ENCODE assay signal across 8 cellular contexts in genomic region chr2:70029814-70030409, GRCh38. TPM values are rescaled to one million over a fixed set of nuclear protein-coding genes. Genes with fewer than 3 reads are reported as not detected.
DNase-seq lines count a peak whose midpoint lies in the region; ATAC-seq and TF ChIP-seq lines count a peak whose summit lies in the region.

No MANE protein-coding gene starts in this region.

- DNase-seq in GM23338 (ENCODE audit: low spot score) (peak; percentile 80), amniotic epithelial cell (ENCODE audit: low read depth) (peak; percentile 52), hypothalamus (lab: John Stamatoyannopoulos, UW) (peak in 31 of 51 donors; percentile 6 to 58 (median 23)), sciatic nerve (ENCODE audit: low spot score) (peak; percentile 86)
- DNase-seq in stimulated activated CD4-positive, alpha-beta T cell treated with anti-CD3 and anti-CD28 coated beads, Interleukin-2, amount 100 ng/mL, for 48 hours: no peak
- DNase-seq in activated CD8-positive, alpha-beta memory T cell treated with anti-CD3 and anti-CD28 coated beads, Interleukin-2, amount 50 U/mL, for 4 hours: no peak

- H3K36me3 Mint-ChIP-seq in GM23338 (ENCODE audit: low read depth): peaks cover 7% of the 10 kb centered on the region; the same call in 2 of the 3 replicates

- H3K36me3 ChIP-seq in GM23338 (ENCODE audit: insufficient read depth): no peaks in the 10 kb centered on the region

- no peak overlapping the region for H3K4me3 Mint-ChIP-seq in GM23338

- no peaks in the 10 kb centered on the region; the same call in 1 of the 2 replicates for H3K9me2 ChIP-seq in GM23338 (ENCODE audit: insufficient read depth)

- H2AFZ ChIP-seq in GM23338: peak overlapping the region; percentile 1; the same call in 1 of the 2 replicates

- H3K27ac Mint-ChIP-seq in GM23338: peak overlapping the region; percentile 96

- H4K20me1 ChIP-seq in GM23338 (replicated peaks; ENCODE audit: insufficient read depth): no peaks in the 10 kb centered on the region

- no peaks in the 10 kb centered on the region for H3F3A ChIP-seq in GM23338 (replicated peaks; ENCODE audit: low read depth)

- H3K27ac ChIP-seq in GM23338 (ENCODE audit: low read depth): peak overlapping the region; percentile 34

- H3K79me2 ChIP-seq in GM23338 (replicated peaks; ENCODE audit: insufficient read depth): no peaks in the 10 kb centered on the region

- no peak for TF ChIP-seq CTCF in GM23338 (conservative IDR thresholded peaks at IDR 0.05; ENCODE audit: low read depth in 2 of 2)

- no peak overlapping the region for H3K4me3 ChIP-seq in GM23338

- intact Hi-C loops in sciatic nerve (cut with DNase I): no loop called here

- peak overlapping the region; percentile 15 for H3K4me2 ChIP-seq in GM23338

- ATAC-seq in GM23338: peak; percentile 97
- ATAC-seq in sciatic nerve: peak; percentile 96
- ATAC-seq in GM21447 (IDR thresholded peaks at IDR 0.05; ENCODE audit: unreplicated experiment): no peak
- ATAC-seq in GM18907 (IDR thresholded peaks at IDR 0.05; ENCODE audit: unreplicated experiment): no peak

- no peaks in the 10 kb centered on the region for H3K27me3 Mint-ChIP-seq in GM23338 (ENCODE audit: insufficient read depth, low read depth, poor library complexity)

- H3K9me3 Mint-ChIP-seq in GM23338: no peaks in the 10 kb centered on the region

- H3K4me1 Mint-ChIP-seq in GM23338: peaks cover 22% of the 10 kb centered on the region

- H3K27me3 ChIP-seq in GM23338 (ENCODE audit: insufficient read depth): no peaks in the 10 kb centered on the region

- peaks cover 14% of the 10 kb centered on the region for H3K4me1 ChIP-seq in GM23338 (ENCODE audit: insufficient read depth)

TF ChIP-seq in GM23338, 12 proteins besides CTCF, POLR2A, EP300 and RAD21:
- TF ChIP-seq ZNF462 (CRISPR knock-in tag; IDR thresholded peaks at IDR 0.05) (no peak), CREB1 (CRISPR knock-in tag; IDR thresholded peaks at IDR 0.05; ENCODE audit: low read depth) (peak; percentile 62)

RNA-seq across cellular contexts. Expression of gene PCBP1, which starts 57.4 kb away (rescaled TPM):
- total RNA-seq in GM23338 (2014; rRNA removed; shearing (Covaris generic)): 212 and 254 TPM in 2 replicates
- 393 and 400 TPM in 2 replicates for polyA plus RNA-seq in GM23338 (2016; fragmentation: Nextera tagmentation; extraction: Ambion mirVana)
- total RNA-seq in sciatic nerve: 285 TPM

Comparison
In these comparisons a context has a peak if more than half of its experiments do, and no peak if none do; other contexts are left out.
1. ATAC-seq: peak in GM23338 (single experiment) and sciatic nerve (single experiment); none in GM21447 (single experiment) and GM18907 (single experiment).
2. DNase-seq: peak in GM23338 (single experiment), amniotic epithelial cell (single experiment), hypothalamus (31 of 51) and sciatic nerve (single experiment); none in stimulated activated CD4-positive, alpha-beta T cell treated with anti-CD3 and anti-CD28 coated beads, Interleukin-2, amount 100 ng/mL, for 48 hours (0 of 2) and activated CD8-positive, alpha-beta memory T cell treated with anti-CD3 and anti-CD28 coated beads, Interleukin-2, amount 50 U/mL, for 4 hours (single experiment).